Comparison of ENCODE assay signal across 1 cellular context in the genomic region with DNA sequence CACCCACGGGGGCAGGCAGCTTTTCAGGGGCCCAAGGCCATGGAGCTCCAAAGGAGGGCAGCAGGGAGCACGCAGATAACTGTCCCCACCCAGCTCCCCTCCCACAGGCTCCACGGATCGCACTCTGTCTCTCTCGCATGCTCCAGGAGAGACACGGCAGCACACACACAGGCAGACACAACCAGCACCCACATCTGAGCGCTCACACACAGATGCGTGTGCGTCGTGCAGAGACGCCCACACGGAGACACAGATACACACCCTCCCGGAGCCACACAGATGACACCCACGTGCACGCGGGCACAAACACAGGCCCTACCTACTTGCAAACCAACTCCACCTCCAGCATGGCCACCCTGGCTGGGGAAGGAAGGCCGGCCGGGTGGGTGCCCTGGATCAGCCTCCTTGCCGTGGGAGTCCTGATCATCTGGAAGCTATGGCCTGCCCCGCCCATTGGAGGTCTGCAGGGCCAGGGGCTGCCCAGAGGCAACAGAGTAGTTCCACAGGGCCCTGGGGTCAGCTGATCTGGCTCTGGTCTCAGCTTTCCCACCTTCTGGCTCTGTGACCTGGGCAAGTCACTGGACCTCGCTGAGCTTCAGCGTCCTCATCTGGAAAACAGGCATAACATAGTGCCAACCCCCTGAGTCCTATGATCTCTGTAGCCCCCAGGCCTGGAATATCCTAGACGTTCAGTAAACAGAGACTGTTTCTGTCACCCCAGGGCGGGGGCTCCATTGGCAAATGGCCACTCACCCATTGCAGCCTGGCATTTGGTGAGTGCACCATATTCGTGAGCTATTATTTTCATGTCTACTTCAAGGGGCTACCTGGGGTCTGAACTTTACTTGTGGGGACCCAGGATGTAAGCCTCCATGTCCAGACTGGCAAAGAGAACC.
A peak's percentile ranks its signal among the peaks of the same experiment; 100 is the strongest.
TF ChIP-seq lines count a peak whose summit lies in the region.

No MANE protein-coding gene starts in this region.

TF ChIP-seq in HepG2, 621 proteins besides CTCF, POLR2A, EP300 and RAD21 (continued from another document):
- TF ChIP-seq, protein P1, sequence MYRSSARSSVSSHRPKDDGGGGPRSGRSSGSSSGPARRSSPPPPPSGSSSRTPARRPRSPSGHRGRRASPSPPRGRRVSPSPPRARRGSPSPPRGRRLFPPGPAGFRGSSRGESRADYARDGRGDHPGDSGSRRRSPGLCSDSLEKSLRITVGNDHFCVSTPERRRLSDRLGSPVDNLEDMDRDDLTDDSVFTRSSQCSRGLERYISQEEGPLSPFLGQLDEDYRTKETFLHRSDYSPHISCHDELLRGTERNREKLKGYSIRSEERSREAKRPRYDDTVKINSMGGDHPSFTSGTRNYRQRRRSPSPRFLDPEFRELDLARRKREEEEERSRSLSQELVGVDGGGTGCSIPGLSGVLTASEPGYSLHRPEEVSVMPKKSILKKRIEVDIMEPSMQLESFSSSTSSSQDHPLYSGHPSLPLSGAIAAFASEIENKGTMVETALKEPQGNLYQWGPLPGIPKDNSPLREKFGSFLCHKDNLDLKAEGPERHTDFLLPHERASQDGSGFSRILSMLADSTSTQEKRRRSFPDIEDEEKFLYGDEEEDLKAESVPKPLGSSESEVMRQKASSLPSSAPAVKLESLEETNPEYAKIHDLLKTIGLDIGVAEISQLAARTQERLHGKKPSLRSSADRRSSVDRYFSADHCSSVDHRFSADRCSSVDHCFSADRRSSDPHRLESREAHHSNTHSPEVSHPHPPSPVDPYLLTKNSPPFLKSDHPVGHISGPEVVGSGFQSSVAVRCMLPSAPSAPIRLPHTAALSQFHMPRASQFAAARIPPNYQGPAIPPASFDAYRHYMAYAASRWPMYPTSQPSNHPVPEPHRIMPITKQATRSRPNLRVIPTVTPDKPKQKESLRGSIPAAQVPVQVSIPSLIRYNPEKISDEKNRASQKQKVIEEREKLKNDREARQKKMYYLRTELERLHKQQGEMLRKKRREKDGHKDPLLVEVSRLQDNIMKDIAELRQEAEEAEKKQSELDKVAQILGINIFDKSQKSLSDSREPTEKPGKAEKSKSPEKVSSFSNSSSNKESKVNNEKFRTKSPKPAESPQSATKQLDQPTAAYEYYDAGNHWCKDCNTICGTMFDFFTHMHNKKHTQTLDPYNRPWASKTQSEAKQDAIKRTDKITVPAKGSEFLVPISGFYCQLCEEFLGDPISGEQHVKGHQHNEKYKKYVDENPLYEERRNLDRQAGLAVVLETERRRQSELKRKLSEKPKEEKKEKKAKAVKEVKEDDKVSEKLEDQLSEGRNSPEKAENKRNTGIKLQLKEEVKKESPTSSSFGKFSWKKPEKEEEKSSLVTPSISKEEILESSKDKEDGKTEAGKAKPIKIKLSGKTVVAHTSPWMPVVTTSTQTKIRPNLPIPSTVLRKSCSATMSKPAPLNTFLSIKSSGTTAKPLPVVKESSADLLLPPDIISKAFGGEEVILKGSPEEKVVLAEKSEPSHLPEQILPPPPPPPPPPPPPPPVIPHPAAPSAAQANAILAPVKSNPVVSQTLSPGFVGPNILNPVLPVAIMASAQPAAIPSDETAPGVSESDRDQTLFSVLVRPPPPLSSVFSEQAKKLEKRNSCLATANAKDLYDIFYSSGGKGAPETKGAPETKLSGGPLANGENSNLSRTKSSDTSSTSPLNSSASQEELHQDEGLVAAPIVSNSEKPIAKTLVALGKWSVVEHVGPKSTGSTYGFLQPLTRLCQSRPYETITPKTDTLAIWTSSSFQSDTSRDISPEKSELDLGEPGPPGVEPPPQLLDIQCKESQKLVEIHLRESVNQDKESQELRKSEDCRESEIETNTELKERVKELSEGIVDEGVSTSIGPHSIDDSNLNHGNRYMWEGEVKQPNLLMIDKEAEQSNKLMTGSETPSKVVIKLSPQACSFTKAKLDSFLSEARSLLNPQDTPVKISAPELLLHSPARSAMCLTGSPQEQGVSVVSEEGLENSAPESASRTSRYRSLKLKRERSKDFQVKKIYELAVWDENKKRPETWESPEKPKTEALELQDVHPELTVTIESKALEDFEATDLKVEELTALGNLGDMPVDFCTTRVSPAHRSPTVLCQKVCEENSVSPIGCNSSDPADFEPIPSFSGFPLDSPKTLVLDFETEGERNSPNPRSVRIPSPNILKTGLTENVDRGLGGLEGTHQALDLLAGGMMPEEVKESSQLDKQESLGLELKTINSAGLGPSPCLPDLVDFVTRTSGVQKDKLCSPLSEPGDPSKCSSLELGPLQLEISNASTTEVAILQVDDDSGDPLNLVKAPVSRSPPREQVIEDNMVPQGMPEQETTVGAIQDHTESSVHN (CRISPR knock-in tag; IDR thresholded peaks at IDR 0.05): peak; percentile 50; the same call in 1 of the 2 replicates
- TF ChIP-seq ZNF772 (CRISPR knock-in tag; IDR thresholded peaks at IDR 0.05): 0 out of 2 replicates have a peak, but pooled peaks have one; percentile 30
- peak; percentile 65; the same call in 1 of the 2 replicates for TF ChIP-seq DNMT1 (CRISPR knock-in tag; IDR thresholded peaks at IDR 0.05)
- TF ChIP-seq NRL (CRISPR knock-in tag; IDR thresholded peaks at IDR 0.05; ENCODE audit: borderline replicate concordance): 0 out of 2 replicates have a peak, but pooled peaks have one; percentile 11
- TF ChIP-seq CHCHD3 (CRISPR knock-in tag; IDR thresholded peaks at IDR 0.05): 0 out of 2 replicates have a peak, but pooled peaks have one; percentile 26
- peak; percentile 25; the same call in 1 of the 2 replicates for TF ChIP-seq ZNF788 (CRISPR knock-in tag; IDR thresholded peaks at IDR 0.05; ENCODE audit: borderline replicate concordance)
- 0 out of 2 replicates have a peak, but pooled peaks have one; percentile 21 for TF ChIP-seq TAF1 (CRISPR knock-in tag; IDR thresholded peaks at IDR 0.05)
TF ChIP-seq in HepG2: peak in this region for 25.
